ENCODE assay signal across 14 cellular contexts in genomic region chr14:105043656-105044055, GRCh38.
"Had no signal": no experiment of that assay in that cellular context is flagged by ENCODE, and none has a peak within 500 bp of the region (broad histone marks: within the 10 kb centered on the region; RNA-seq: fewer than 3 reads in every experiment).

No MANE protein-coding gene starts in this region.

- H3K4me3 ChIP-seq: mucosa of descending colon, pancreas, upper lobe of left lung had no signal

- H3K27ac ChIP-seq: pancreas, upper lobe of left lung, VCaP had no signal

- H3K36me3 ChIP-seq: pancreas, upper lobe of left lung had no signal

- H3K4me1 ChIP-seq: pancreas had no signal

- H3K27me3 ChIP-seq: pancreas, upper lobe of left lung had no signal

- ATAC-seq: esophagus mucosa; left colon; mucosa of descending colon; naive thymus-derived CD4-positive, alpha-beta T cell; pancreas; sciatic nerve; stimulated activated naive CD8-positive, alpha-beta T cell treated with anti-CD3 and anti-CD28 coated beads, Interleukin-15, amount 100 ng/mL, for 72 hours had no signal

- DNase-seq: activated CD4-positive, alpha-beta T cell treated with anti-CD3 and anti-CD28 coated beads for 1 hour; activated CD4-positive, alpha-beta T cell treated with anti-CD3 and anti-CD28 coated beads, Interleukin-2, amount 50 U/mL, for 4 hours; activated naive CD4-positive, alpha-beta T cell treated with anti-CD3 and anti-CD28 coated beads, Interleukin-2, amount 10 ng/mL, durations not matched to agents 7 days and 5 days; endodermal cell; left colon; mammary epithelial cell; mucosa of descending colon; naive thymus-derived CD4-positive, alpha-beta T cell; pancreas; stimulated activated naive CD8-positive, alpha-beta T cell treated with anti-CD3 and anti-CD28 coated beads, Interleukin-15, amount 100 ng/mL, for 72 hours; upper lobe of left lung had no signal

- H3K9me3 ChIP-seq: mucosa of descending colon, pancreas, upper lobe of left lung had no signal
